Comparison of ENCODE assay signal across 8 cellular contexts in the genomic region with DNA sequence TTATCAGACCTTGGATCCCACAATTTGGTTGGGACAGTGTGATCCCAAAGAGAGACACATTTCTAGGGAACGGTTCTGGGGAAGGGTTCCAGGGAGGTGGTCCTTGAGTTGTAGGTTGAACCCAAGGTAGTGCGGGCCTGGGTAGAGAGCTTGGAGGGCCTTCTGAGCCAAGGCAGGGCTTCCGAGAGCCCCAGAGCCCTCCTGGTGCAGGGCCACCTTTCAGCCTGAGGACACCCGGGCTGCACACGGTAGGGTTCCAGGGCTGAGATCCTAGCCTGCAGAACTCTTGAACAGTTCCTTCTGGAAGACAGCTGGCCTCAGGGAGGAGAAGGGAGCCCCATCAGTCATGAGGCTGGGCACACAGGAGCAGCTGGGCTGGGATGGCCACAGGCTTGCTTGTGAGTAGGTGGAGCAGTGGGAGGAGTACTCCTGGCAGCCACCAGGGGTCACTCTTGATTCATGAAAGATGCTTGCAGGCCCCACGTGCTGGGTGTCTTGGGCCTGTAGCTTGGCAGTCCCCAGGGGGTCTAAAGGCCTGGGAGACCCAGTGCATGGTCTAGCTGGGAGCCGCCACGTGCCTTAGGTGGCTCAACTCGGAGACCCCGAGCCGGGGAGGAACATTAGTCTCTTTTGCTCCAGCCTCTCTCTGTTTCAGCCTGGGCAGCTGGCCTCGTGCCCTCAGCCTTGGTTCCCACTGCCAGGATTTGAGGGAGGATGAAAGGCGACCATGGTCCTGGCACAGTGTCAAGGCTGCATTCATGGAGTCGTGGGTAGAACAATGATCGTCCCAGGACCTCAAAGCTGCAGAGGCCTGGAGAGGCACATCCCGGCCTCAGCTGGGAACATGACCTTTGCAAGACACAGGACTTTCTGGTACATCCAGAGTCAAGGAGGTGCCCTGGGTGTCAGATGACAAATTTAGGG.
DNase-seq lines count a peak whose midpoint lies in the region; ATAC-seq and TF ChIP-seq lines count a peak whose summit lies in the region.

No MANE protein-coding gene starts in this region.

- no peak overlapping the region for H3K4me3 Mint-ChIP-seq in CD4-positive, alpha-beta T cell
- no peak overlapping the region for H3K4me3 Mint-ChIP-seq in activated CD4-positive, alpha-beta memory T cell treated with anti-CD3 and anti-CD28 coated beads, Interleukin-2, amount 10 ng/mL, durations not matched to agents 7 days and 5 days
- no peak overlapping the region for H3K4me3 Mint-ChIP-seq in endodermal cell

- peak; percentile 9 to 54 (median 30) for DNase-seq in CD4-positive, alpha-beta T cell
- DNase-seq in NCI-H748 (lab: John Stamatoyannopoulos, UW; ENCODE audit: unreplicated experiment) (peak; percentile 80), endodermal cell (peak; percentile 94), middle frontal gyrus (ENCODE audit: extremely low spot score, low spot score) (peak; percentile 21)
- peak; percentile 54 for DNase-seq in activated CD4-positive, alpha-beta memory T cell treated with anti-CD3 and anti-CD28 coated beads, Interleukin-2, amount 10 ng/mL, durations not matched to agents 7 days and 5 days
- DNase-seq in stimulated activated CD8-positive, alpha-beta memory T cell treated with anti-CD3 and anti-CD28 coated beads, Interleukin-4, amount 100 ng/mL, for 48 hours = peak; percentile 73

- no peak overlapping the region for H3K27ac ChIP-seq in CD4-positive, alpha-beta T cell (ENCODE audit: low read depth, low read length)
- no peak overlapping the region for H3K27ac ChIP-seq in endodermal cell (ENCODE audit: low read depth, low read length)

- 58 to 59% methylated on average over 12 to 15 of the region's 16 CpGs for WGBS in endodermal cell (ENCODE audit: insufficient coverage in 1 of 2, insufficient read length in 1 of 2), 2 experiments

- intact Hi-C loops in CD4-positive, alpha-beta T cell (cut with DNase I, micrococcal nuclease) = no loop called here

- peak; percentile 64 for TF ChIP-seq CTCF in CD4-positive, alpha-beta T cell (IDR thresholded peaks at IDR 0.05)
- TF ChIP-seq CTCF in endodermal cell (conservative IDR thresholded peaks at IDR 0.05) = peak; percentile 98

- no peaks in the 10 kb centered on the region for H3K9me3 ChIP-seq in CD4-positive, alpha-beta T cell (ENCODE audit: control insufficient read depth, low read length)
- H3K9me3 ChIP-seq in endodermal cell (ENCODE audit: control insufficient read depth, low read length) = peaks cover 22% of the 10 kb centered on the region

- no peak overlapping the region for H3K27ac Mint-ChIP-seq in CD4-positive, alpha-beta T cell
- no peak overlapping the region for H3K27ac Mint-ChIP-seq in activated CD4-positive, alpha-beta memory T cell treated with anti-CD3 and anti-CD28 coated beads, Interleukin-2, amount 10 ng/mL, durations not matched to agents 7 days and 5 days
- H3K27ac Mint-ChIP-seq in endodermal cell = no peak overlapping the region

- no peaks in the 10 kb centered on the region for H3K4me1 ChIP-seq in endodermal cell (ENCODE audit: control insufficient read depth, insufficient read depth, low read length)

- no peaks in the 10 kb centered on the region for H3K36me3 Mint-ChIP-seq in CD4-positive, alpha-beta T cell (ENCODE audit: low read depth)
- no peaks in the 10 kb centered on the region for H3K36me3 Mint-ChIP-seq in activated CD4-positive, alpha-beta memory T cell treated with anti-CD3 and anti-CD28 coated beads, Interleukin-2, amount 10 ng/mL, durations not matched to agents 7 days and 5 days (ENCODE audit: low read depth)
- peaks cover 2% of the 10 kb centered on the region for H3K36me3 Mint-ChIP-seq in endodermal cell (ENCODE audit: low read depth)

- H3K4me3 ChIP-seq in endodermal cell (ENCODE audit: low read length) = no peak overlapping the region

- CTCF ChIA-PET in CD4-positive, alpha-beta T cell (lab: Charles Lee) = interaction anchor here (0.6 kb wide), 1 partner anchor 1123 kb away, joined by 4 read pairs; no protein-coding TSS in a partner anchor
- CTCF ChIA-PET in activated CD4-positive, alpha-beta memory T cell treated with anti-CD3 and anti-CD28 coated beads, Interleukin-2, amount 10 ng/mL, durations not matched to agents 7 days and 5 days (lab: Charles Lee) = interaction anchor here (0.8 to 2.2 kb wide), 9 partner anchors 9 to 799 kb away, joined by 3 to 8 read pairs (median 4); no protein-coding TSS in a partner anchor

- H3K9me3 Mint-ChIP-seq in CD4-positive, alpha-beta T cell = no peaks in the 10 kb centered on the region
- peaks cover 4% of the 10 kb centered on the region for H3K9me3 Mint-ChIP-seq in activated CD4-positive, alpha-beta memory T cell treated with anti-CD3 and anti-CD28 coated beads, Interleukin-2, amount 10 ng/mL, durations not matched to agents 7 days and 5 days
- H3K9me3 Mint-ChIP-seq in endodermal cell = peaks cover 27% of the 10 kb centered on the region

- POLR2A ChIA-PET in CD4-positive, alpha-beta T cell (lab: Charles Lee) = no interaction called here
- POLR2A ChIA-PET in activated CD4-positive, alpha-beta memory T cell treated with anti-CD3 and anti-CD28 coated beads, Interleukin-2, amount 10 ng/mL, durations not matched to agents 7 days and 5 days (lab: Charles Lee) = no interaction called here

- peak; percentile 48 for ATAC-seq in CD4-positive, alpha-beta T cell (ENCODE audit: poor library complexity)
- ATAC-seq in GM19372 (IDR thresholded peaks at IDR 0.05; ENCODE audit: low read depth, unreplicated experiment) (peak; percentile 79), HG03520 (IDR thresholded peaks at IDR 0.05; ENCODE audit: unreplicated experiment) (peak; percentile 94)

- peaks cover 8% of the 10 kb centered on the region for H3K27me3 Mint-ChIP-seq in CD4-positive, alpha-beta T cell
- no peaks in the 10 kb centered on the region for H3K27me3 Mint-ChIP-seq in activated CD4-positive, alpha-beta memory T cell treated with anti-CD3 and anti-CD28 coated beads, Interleukin-2, amount 10 ng/mL, durations not matched to agents 7 days and 5 days
- peaks cover 8% of the 10 kb centered on the region for H3K27me3 Mint-ChIP-seq in endodermal cell (ENCODE audit: insufficient read depth)

- no peaks in the 10 kb centered on the region for H3K4me1 Mint-ChIP-seq in CD4-positive, alpha-beta T cell (ENCODE audit: low read depth)
- H3K4me1 Mint-ChIP-seq in activated CD4-positive, alpha-beta memory T cell treated with anti-CD3 and anti-CD28 coated beads, Interleukin-2, amount 10 ng/mL, durations not matched to agents 7 days and 5 days = no peaks in the 10 kb centered on the region
- H3K4me1 Mint-ChIP-seq in endodermal cell = peaks cover 8% of the 10 kb centered on the region

- no peaks in the 10 kb centered on the region for H3K36me3 ChIP-seq in endodermal cell (ENCODE audit: control insufficient read depth, insufficient read depth, low read length)

- no peaks in the 10 kb centered on the region for H3K27me3 ChIP-seq in CD4-positive, alpha-beta T cell (ENCODE audit: control insufficient read depth, insufficient read depth, low read length)
- H3K27me3 ChIP-seq in endodermal cell (ENCODE audit: control insufficient read depth, insufficient read depth, low read length, poor library complexity, severe bottlenecking) = no peaks in the 10 kb centered on the region

- no peak overlapping the region for H3K9ac ChIP-seq in endodermal cell (ENCODE audit: extremely low read depth, low read length, poor library complexity, severe bottlenecking)

Comparison
In these comparisons a context has a peak if more than half of its experiments do, and no peak if none do; other contexts are left out.
1. DNase-seq: peak in every context shown above with its lines; median percentile 94 in endodermal cell; 80 in NCI-H748; 73 in stimulated activated CD8-positive, alpha-beta memory T cell treated with anti-CD3 and anti-CD28 coated beads, Interleukin-4, amount 100 ng/mL, for 48 hours; 54 in activated CD4-positive, alpha-beta memory T cell treated with anti-CD3 and anti-CD28 coated beads, Interleukin-2, amount 10 ng/mL, durations not matched to agents 7 days and 5 days; 30 in CD4-positive, alpha-beta T cell; 21 in middle frontal gyrus.